In genomic region chr2:141557329-141558098, GRCh38 we compare ENCODE assay signal across 12 cellular contexts.
DNase-seq lines count a peak whose midpoint lies in the region; ATAC-seq and TF ChIP-seq lines count a peak whose summit lies in the region.
"Had no signal": no experiment of that assay in that cellular context is flagged by ENCODE, and none has a peak within 500 bp of the region (broad histone marks: within the 10 kb centered on the region; RNA-seq: fewer than 3 reads in every experiment).

No MANE protein-coding gene starts in this region.

- ATAC-seq in GM21825 (IDR thresholded peaks at IDR 0.05; ENCODE audit: unreplicated experiment), result peak; percentile 69
- no peak for ATAC-seq in CD4-positive, alpha-beta T cell (ENCODE audit: poor library complexity)

- TF ChIP-seq EP300 in suprapubic skin (IDR thresholded peaks at IDR 0.05), result no peak

- no peaks in the 10 kb centered on the region for H3K36me3 Mint-ChIP-seq in CD4-positive, alpha-beta T cell (ENCODE audit: low read depth)
- no peaks in the 10 kb centered on the region for H3K36me3 Mint-ChIP-seq in activated CD4-positive, alpha-beta T cell treated with anti-CD3 and anti-CD28 coated beads, Interleukin-2, amount 10 ng/mL, durations not matched to agents 24 days and 14 days (ENCODE audit: low read depth)
- H3K36me3 Mint-ChIP-seq: activated naive CD8-positive, alpha-beta T cell; memory B cell had no signal

- H3K4me3 ChIP-seq in ACC112 (ENCODE audit: low read depth, low read length) (no peak overlapping the region), choroid plexus epithelial cell (ENCODE audit: low read depth, low read length) (no peak overlapping the region), suprapubic skin (no peak overlapping the region)

- no peaks in the 10 kb centered on the region for H3K27me3 Mint-ChIP-seq in CD4-positive, alpha-beta T cell
- H3K27me3 Mint-ChIP-seq in activated CD4-positive, alpha-beta T cell treated with anti-CD3 and anti-CD28 coated beads, Interleukin-2, amount 10 ng/mL, durations not matched to agents 24 days and 14 days, result no peaks in the 10 kb centered on the region
- H3K27me3 Mint-ChIP-seq: activated naive CD8-positive, alpha-beta T cell; memory B cell had no signal

- no peaks in the 10 kb centered on the region for H3K79me2 ChIP-seq in ACC112 (ENCODE audit: control insufficient read depth, insufficient read depth, low read length, unreplicated experiment)

- H2AFZ ChIP-seq in ACC112 (ENCODE audit: low read length, unreplicated experiment), result no peak overlapping the region

- no peaks in the 10 kb centered on the region for H3K27me3 ChIP-seq in ACC112 (ENCODE audit: insufficient read depth, low read length)
- no peaks in the 10 kb centered on the region for H3K27me3 ChIP-seq in CD4-positive, alpha-beta T cell (ENCODE audit: control insufficient read depth, insufficient read depth, low read length)
- no peaks in the 10 kb centered on the region for H3K27me3 ChIP-seq in suprapubic skin

- no peaks in the 10 kb centered on the region for H3K9me3 ChIP-seq in CD4-positive, alpha-beta T cell (ENCODE audit: control insufficient read depth, low read length)
- no peaks in the 10 kb centered on the region for H3K9me3 ChIP-seq in suprapubic skin

- peaks cover 4% of the 10 kb centered on the region for H3K9me3 Mint-ChIP-seq in CD4-positive, alpha-beta T cell
- no peaks in the 10 kb centered on the region for H3K9me3 Mint-ChIP-seq in activated CD4-positive, alpha-beta T cell treated with anti-CD3 and anti-CD28 coated beads, Interleukin-2, amount 10 ng/mL, durations not matched to agents 24 days and 14 days
- H3K9me3 Mint-ChIP-seq: memory B cell had no signal

- no peak for TF ChIP-seq CTCF in choroid plexus epithelial cell (conservative IDR thresholded peaks at IDR 0.05; ENCODE audit: low read depth, low read length)
- TF ChIP-seq CTCF in CD4-positive, alpha-beta T cell (IDR thresholded peaks at IDR 0.05), result no peak
- no peak for TF ChIP-seq CTCF in suprapubic skin (IDR thresholded peaks at IDR 0.05)

- H3K4me3 Mint-ChIP-seq in CD4-positive, alpha-beta T cell, result no peak overlapping the region
- H3K4me3 Mint-ChIP-seq in activated CD4-positive, alpha-beta T cell treated with anti-CD3 and anti-CD28 coated beads, Interleukin-2, amount 10 ng/mL, durations not matched to agents 24 days and 14 days, result no peak overlapping the region
- H3K4me3 Mint-ChIP-seq: activated naive CD8-positive, alpha-beta T cell; memory B cell had no signal

- CTCF ChIA-PET in CD4-positive, alpha-beta T cell (lab: Charles Lee), result no interaction called here

- intact Hi-C loops in CD4-positive, alpha-beta T cell (cut with DNase I, micrococcal nuclease), result no loop called here
- intact Hi-C loops in activated CD4-positive, alpha-beta T cell treated with anti-CD3 and anti-CD28 coated beads, Interleukin-2, amount 10 ng/mL, durations not matched to agents 24 days and 14 days (cut with micrococcal nuclease), result no loop called here

- DNase-seq in MV-4-11 (lab: John Stamatoyannopoulos, UW) (peak; percentile 99), choroid plexus epithelial cell (ENCODE audit: low read depth) (peak; percentile 98), middle frontal gyrus (ENCODE audit: extremely low spot score, low spot score) (no peak), suprapubic skin (ENCODE audit: low spot score in 2 of 2) (no peak)
- no peak for DNase-seq in CD4-positive, alpha-beta T cell
- no peak for DNase-seq in activated CD4-positive, alpha-beta T cell treated with anti-CD3 and anti-CD28 coated beads, Interleukin-2, amount 10 ng/mL, durations not matched to agents 24 days and 14 days
- DNase-seq: GOT3, NCI-H524 had no signal

- H3K27ac Mint-ChIP-seq in CD4-positive, alpha-beta T cell, result no peak overlapping the region
- H3K27ac Mint-ChIP-seq in activated CD4-positive, alpha-beta T cell treated with anti-CD3 and anti-CD28 coated beads, Interleukin-2, amount 10 ng/mL, durations not matched to agents 24 days and 14 days, result no peak overlapping the region
- H3K27ac Mint-ChIP-seq: activated naive CD8-positive, alpha-beta T cell; memory B cell had no signal

- 80% methylated on average over 4 of the region's 4 CpGs for WGBS in suprapubic skin

- TF ChIP-seq POLR2A in suprapubic skin (IDR thresholded peaks at IDR 0.05), result no peak

- H3K4me1 Mint-ChIP-seq in CD4-positive, alpha-beta T cell (ENCODE audit: low read depth), result no peaks in the 10 kb centered on the region
- H3K4me1 Mint-ChIP-seq in activated CD4-positive, alpha-beta T cell treated with anti-CD3 and anti-CD28 coated beads, Interleukin-2, amount 10 ng/mL, durations not matched to agents 24 days and 14 days, result no peaks in the 10 kb centered on the region
- H3K4me1 Mint-ChIP-seq: memory B cell had no signal

- H3K27ac ChIP-seq in ACC112 (ENCODE audit: low read depth, low read length) (peak overlapping the region; percentile 10; the same call in 1 of the 2 replicates), suprapubic skin (no peak overlapping the region)
- H3K27ac ChIP-seq in CD4-positive, alpha-beta T cell (ENCODE audit: low read depth, low read length), result no peak overlapping the region

- POLR2A ChIA-PET in CD4-positive, alpha-beta T cell (lab: Charles Lee), result no interaction called here

- H3K4me1 ChIP-seq in ACC112 (ENCODE audit: control insufficient read depth, insufficient read depth, low read length, unreplicated experiment) (peaks cover 6% of the 10 kb centered on the region), suprapubic skin (no peaks in the 10 kb centered on the region)

- H3K36me3 ChIP-seq in ACC112 (ENCODE audit: insufficient read depth, low read length) (no peaks in the 10 kb centered on the region), suprapubic skin (no peaks in the 10 kb centered on the region)

Comparison
In these comparisons a context has a peak if more than half of its experiments do, and no peak if none do; other contexts are left out.
1. DNase-seq: peak in MV-4-11 (single experiment) and choroid plexus epithelial cell (single experiment); none in CD4-positive, alpha-beta T cell (0 of 10), middle frontal gyrus (single experiment), activated CD4-positive, alpha-beta T cell treated with anti-CD3 and anti-CD28 coated beads, Interleukin-2, amount 10 ng/mL, durations not matched to agents 24 days and 14 days (single experiment) and suprapubic skin (0 of 2).